Comparison of ENCODE assay signal across 9 cellular contexts in genomic region chr9:125361837-125362531, GRCh38.
A peak's percentile ranks its signal among the peaks of the same experiment; 100 is the strongest.
DNase-seq lines count a peak whose midpoint lies in the region; ATAC-seq, FAIRE-seq and TF ChIP-seq lines count a peak whose summit lies in the region.
"Had no signal": no experiment of that assay in that cellular context is flagged by ENCODE, and none has a peak within 500 bp of the region (broad histone marks: within the 10 kb centered on the region; RNA-seq: fewer than 3 reads in every experiment).

No MANE protein-coding gene starts in this region.

- DNase-seq in NCI-H82 (lab: John Stamatoyannopoulos, UW) (peak; percentile 53), NCI-H82 treated with DMSO at 0.1 percent for 48 hours (lab: John Stamatoyannopoulos, UW; ENCODE audit: unreplicated experiment) (no peak), MM.1S (no peak), bronchial epithelial cell (ENCODE audit: low read depth) (peak; percentile 27), neural progenitor cell (ENCODE audit: low spot score) (peak; percentile 38), activated gamma-delta T cell treated with Interleukin-2 at 50 U/mL for 16 hours (no peak), GM13976 (ENCODE audit: low spot score) (no peak)

- H3K4me1 Mint-ChIP-seq in neural progenitor cell: peaks cover 10% of the 10 kb centered on the region

- H3K9ac ChIP-seq in MM.1S (ENCODE audit: low read length) (no peak overlapping the region), neural progenitor cell (no peak overlapping the region)

- no peak overlapping the region for H3K4me3 Mint-ChIP-seq in neural progenitor cell

- no peaks in the 10 kb centered on the region for H3K36me3 ChIP-seq in MM.1S (replicated peaks; ENCODE audit: insufficient read depth, low read length)
- peaks cover 18% of the 10 kb centered on the region for H3K36me3 ChIP-seq in bronchial epithelial cell (ENCODE audit: control insufficient read depth, insufficient read depth, low read length)
- H3K36me3 ChIP-seq in neural progenitor cell: peaks cover 9% of the 10 kb centered on the region

- H2AFZ ChIP-seq in MM.1S (ENCODE audit: low read length): no peak overlapping the region
- no peak overlapping the region for H2AFZ ChIP-seq in neural progenitor cell (replicated peaks)

- no peaks in the 10 kb centered on the region for H3K9me3 ChIP-seq in MM.1S (replicated peaks; ENCODE audit: insufficient read depth, low read length)
- H3K9me3 ChIP-seq in neural progenitor cell (ENCODE audit: low read depth): no peaks in the 10 kb centered on the region

- H3K4me1 ChIP-seq in MM.1S (ENCODE audit: low read length): no peaks in the 10 kb centered on the region
- H3K4me1 ChIP-seq in neural progenitor cell: peaks cover 14% of the 10 kb centered on the region

- no peak for ATAC-seq in HG03442 (IDR thresholded peaks at IDR 0.05; ENCODE audit: unreplicated experiment)

- peaks cover 26% of the 10 kb centered on the region for H3K36me3 Mint-ChIP-seq in neural progenitor cell

- peak; percentile 25 for TF ChIP-seq CTCF in MM.1S (IDR thresholded peaks at IDR 0.05; ENCODE audit: low read length)
- peak; percentile 32 for TF ChIP-seq CTCF in bronchial epithelial cell (IDR thresholded peaks at IDR 0.05; ENCODE audit: insufficient read depth, low read length, severe bottlenecking)
- peak; percentile 49 for TF ChIP-seq CTCF in neural progenitor cell (IDR thresholded peaks at IDR 0.05)
- TF ChIP-seq CTCF in GM13976 (IDR thresholded peaks at IDR 0.05; ENCODE audit: borderline replicate concordance, control extremely low read depth, extremely low read depth, insufficient read depth, missing control alignments): no peak

- no peak for FAIRE-seq in bronchial epithelial cell (lab: Jason Lieb, UNC)
- FAIRE-seq: TTC549 had no signal

- H3K4me2 ChIP-seq in MM.1S (ENCODE audit: low read depth, low read length) (no peak overlapping the region), neural progenitor cell (no peak overlapping the region)

- H4K20me1 ChIP-seq in MM.1S (ENCODE audit: insufficient read depth, low read length) (no peaks in the 10 kb centered on the region), neural progenitor cell (ENCODE audit: low read depth) (no peaks in the 10 kb centered on the region)

- no peaks in the 10 kb centered on the region for H3K9me2 ChIP-seq in MM.1S (replicated peaks; ENCODE audit: insufficient read depth, low read length)

- no peak overlapping the region for H3K4me3 ChIP-seq in MM.1S (ENCODE audit: low read length)
- no peak overlapping the region for H3K4me3 ChIP-seq in bronchial epithelial cell (ENCODE audit: low read depth, low read length)
- no peak overlapping the region for H3K4me3 ChIP-seq in neural progenitor cell

- no peak overlapping the region for H3K27ac Mint-ChIP-seq in neural progenitor cell

- H3K79me2 ChIP-seq in MM.1S (ENCODE audit: low read length) (no peaks in the 10 kb centered on the region), neural progenitor cell (ENCODE audit: low read depth) (no peaks in the 10 kb centered on the region)

- H3K27me3 Mint-ChIP-seq in neural progenitor cell (ENCODE audit: insufficient read depth, low read depth): no peaks in the 10 kb centered on the region

- no peaks in the 10 kb centered on the region for H3K27me3 ChIP-seq in MM.1S (replicated peaks; ENCODE audit: insufficient read depth, low read length)
- H3K27me3 ChIP-seq in bronchial epithelial cell (ENCODE audit: control insufficient read depth, insufficient read depth, low read length): no peaks in the 10 kb centered on the region
- H3K27me3 ChIP-seq in neural progenitor cell: no peaks in the 10 kb centered on the region

- in situ Hi-C loops in GM13976 (cut with MboI; ENCODE audit: low sequenced_read_pairs, unreplicated experiment): loop anchor here (25.0 kb wide), 2 partner anchors 500 to 575 kb away; partner anchors contain the start of genes ARPC5L, OLFML2A, RPL35 and WDR38

- H3K9me3 Mint-ChIP-seq in neural progenitor cell: no peaks in the 10 kb centered on the region

- H3K27ac ChIP-seq in MM.1S (ENCODE audit: low read length): no peak overlapping the region
- H3K27ac ChIP-seq in neural progenitor cell: no peak overlapping the region

- no peaks in the 10 kb centered on the region for H3F3A ChIP-seq in MM.1S (ENCODE audit: insufficient read depth, low read length)
- H3F3A ChIP-seq in neural progenitor cell (ENCODE audit: low read depth): peaks cover 9% of the 10 kb centered on the region

Comparison
In these comparisons a context has a peak if more than half of its experiments do, and no peak if none do; other contexts are left out.
1. DNase-seq: peak in NCI-H82 (single experiment), bronchial epithelial cell (single experiment) and neural progenitor cell (single experiment); none in NCI-H82 treated with DMSO at 0.1 percent for 48 hours (single experiment), MM.1S (single experiment), activated gamma-delta T cell treated with Interleukin-2 at 50 U/mL for 16 hours (single experiment) and GM13976 (single experiment).